In the genomic region with DNA sequence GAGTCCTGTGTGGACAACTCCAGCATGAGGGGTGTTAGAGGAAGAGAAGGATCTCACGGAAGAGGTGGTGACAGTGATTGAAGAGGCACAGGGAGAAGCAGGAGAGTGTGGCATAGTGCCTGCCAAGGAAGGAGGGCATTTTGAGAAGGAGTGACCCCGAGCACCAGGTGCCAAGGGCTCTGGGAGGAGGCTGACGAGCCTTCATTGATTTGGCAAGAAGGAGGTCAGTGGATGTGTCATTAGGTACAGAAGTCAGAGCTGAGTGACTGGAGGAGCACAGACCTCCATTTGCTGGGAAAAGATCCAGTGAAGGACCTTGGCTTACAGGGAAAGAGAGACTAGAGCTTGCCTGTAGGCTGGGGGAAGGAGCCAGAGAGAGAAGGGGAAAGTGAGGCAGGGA, we compare ENCODE assay signal across 30 cellular contexts.
"Had no signal": no experiment of that assay in that cellular context is flagged by ENCODE, and none has a peak within 500 bp of the region (broad histone marks: within the 10 kb centered on the region; RNA-seq: fewer than 3 reads in every experiment).

No MANE protein-coding gene starts in this region.

- DNase-seq: activated B cell treated with CpG ODN at 0.5 μM for 24 hours; activated CD4-positive, alpha-beta T cell treated with anti-CD3 and anti-CD28 coated beads for 48 hours; activated CD4-positive, alpha-beta T cell treated with anti-CD3 and anti-CD28 coated beads, Interleukin-2, amount 50 U/mL, for 1 hour; activated CD4-positive, alpha-beta T cell treated with anti-CD3 and anti-CD28 coated beads, Interleukin-2, amount 50 U/mL, for 48 hours; activated CD8-positive, alpha-beta memory T cell treated with anti-CD3 and anti-CD28 coated beads for 24 hours; activated CD8-positive, alpha-beta T cell treated with anti-CD3 and anti-CD28 coated beads for 36 hours; activated effector memory CD4-positive, alpha-beta T cell treated with Interleukin-2 at 50 U/mL for 16 hours; activated gamma-delta T cell treated with Interleukin-2 at 50 U/mL for 16 hours; activated naive CD4-positive, alpha-beta T cell treated with anti-CD3 and anti-CD28 coated beads, Interleukin-2, amount 50 U/mL, for 16 hours; activated naive CD4-positive, alpha-beta T cell treated with Interleukin-2 at 50 U/mL for 16 hours; activated T-cell treated with anti-CD3 and anti-CD28 coated beads, Interleukin-2, amount 50 U/mL, for 4 hours; amygdala; body of pancreas; central memory CD4-positive, alpha-beta T cell; cerebellar nuclear complex; colonic mucosa; effector CD8-positive, alpha-beta T cell; esophagus squamous epithelium; foreskin melanocyte; head of caudate nucleus; T-cell; T1000; WERI-Rb-1 had no signal

- H3K27ac ChIP-seq: body of pancreas, colonic mucosa, epithelial cell of prostate, esophagus squamous epithelium, gastroesophageal sphincter, WERI-Rb-1 had no signal

- H3K36me3 ChIP-seq: colonic mucosa, esophagus squamous epithelium, WERI-Rb-1 had no signal

- H3K4me1 ChIP-seq: body of pancreas, colonic mucosa had no signal

- H3K27me3 Mint-ChIP-seq: activated B cell treated with CpG ODN at 0.5 μM for 24 hours; activated CD8-positive, alpha-beta T cell treated with anti-CD3 and anti-CD28 coated beads for 36 hours; activated naive CD8-positive, alpha-beta T cell; activated T-helper 17 cell treated with anti-CD3 and anti-CD28 coated beads, Interleukin-2, amount 50 U/mL, for 72 hours had no signal

- H3K27ac Mint-ChIP-seq: activated B cell treated with CpG ODN at 0.5 μM for 24 hours; activated CD8-positive, alpha-beta T cell treated with anti-CD3 and anti-CD28 coated beads for 36 hours; activated naive CD8-positive, alpha-beta T cell; activated T-helper 17 cell treated with anti-CD3 and anti-CD28 coated beads, Interleukin-2, amount 50 U/mL, for 72 hours; T-cell; T-helper 1 cell treated with Interleukin-12 subunit alpha and Interleukin-12 subunit beta and Interleukin-4 antibody, amounts not matched to agents 30 μg/mL and 1 μg/mL, for 36 hours; T-helper 2 cell treated with Interferon-gamma antibody and Interleukin-4, amounts not matched to agents 5 μg/mL and 100 μg/mL, for 36 hours had no signal

- H3K4me3 Mint-ChIP-seq: activated B cell treated with CpG ODN at 0.5 μM for 24 hours; activated CD8-positive, alpha-beta T cell treated with anti-CD3 and anti-CD28 coated beads for 36 hours; activated naive CD8-positive, alpha-beta T cell; activated T-cell treated with anti-CD3 and anti-CD28 coated beads, Interleukin-2, amount 50 U/mL, for 4 hours; activated T-helper 17 cell treated with anti-CD3 and anti-CD28 coated beads, Interleukin-2, amount 50 U/mL, for 72 hours; T-cell; T-helper 1 cell treated with Interleukin-12 subunit alpha and Interleukin-12 subunit beta and Interleukin-4 antibody, amounts not matched to agents 30 μg/mL and 1 μg/mL, for 36 hours; T-helper 2 cell treated with Interferon-gamma antibody and Interleukin-4, amounts not matched to agents 5 μg/mL and 100 μg/mL, for 36 hours had no signal

- H3K27me3 ChIP-seq: body of pancreas, colonic mucosa, esophagus squamous epithelium, gastroesophageal sphincter had no signal

- H3K9me3 ChIP-seq: body of pancreas, colonic mucosa, esophagus squamous epithelium, gastroesophageal sphincter had no signal

- H3K9me3 Mint-ChIP-seq: activated B cell treated with CpG ODN at 0.5 μM for 24 hours; activated CD8-positive, alpha-beta T cell treated with anti-CD3 and anti-CD28 coated beads for 36 hours; activated T-cell treated with anti-CD3 and anti-CD28 coated beads, Interleukin-2, amount 50 U/mL, for 4 hours; activated T-helper 17 cell treated with anti-CD3 and anti-CD28 coated beads, Interleukin-2, amount 50 U/mL, for 72 hours; T-cell; T-helper 1 cell treated with Interleukin-12 subunit alpha and Interleukin-12 subunit beta and Interleukin-4 antibody, amounts not matched to agents 30 μg/mL and 1 μg/mL, for 36 hours; T-helper 2 cell treated with Interferon-gamma antibody and Interleukin-4, amounts not matched to agents 5 μg/mL and 100 μg/mL, for 36 hours had no signal

- H3K4me3 ChIP-seq: body of pancreas, colonic mucosa, esophagus squamous epithelium, gastroesophageal sphincter had no signal

- ATAC-seq: activated CD4-positive, CD25-positive, alpha-beta regulatory T cell treated with anti-CD3 and anti-CD28 coated beads, Interleukin-2, amount 50 U/mL, for 24 hours; activated CD8-positive, alpha-beta T cell treated with anti-CD3 and anti-CD28 coated beads for 36 hours; activated T-cell treated with anti-CD3 and anti-CD28 coated beads, Interleukin-2, amount 50 U/mL, for 4 hours; activated T-helper 17 cell treated with anti-CD3 and anti-CD28 coated beads, Interleukin-2, amount 50 U/mL, for 72 hours; body of pancreas; gastroesophageal sphincter; T-cell had no signal

- H3K4me1 Mint-ChIP-seq: activated B cell treated with CpG ODN at 0.5 μM for 24 hours; activated T-helper 17 cell treated with anti-CD3 and anti-CD28 coated beads, Interleukin-2, amount 50 U/mL, for 72 hours; T-cell had no signal
